In genomic region chr1:51325878-51326755, GRCh38 we compare ENCODE assay signal across 1 cellular context.
TF ChIP-seq lines count a peak whose summit lies in the region.

No MANE protein-coding gene starts in this region.

TF ChIP-seq in K562, 482 proteins besides CTCF, POLR2A, EP300 and RAD21 (continued from another document and continues in another):
- TF ChIP-seq, protein P1, sequence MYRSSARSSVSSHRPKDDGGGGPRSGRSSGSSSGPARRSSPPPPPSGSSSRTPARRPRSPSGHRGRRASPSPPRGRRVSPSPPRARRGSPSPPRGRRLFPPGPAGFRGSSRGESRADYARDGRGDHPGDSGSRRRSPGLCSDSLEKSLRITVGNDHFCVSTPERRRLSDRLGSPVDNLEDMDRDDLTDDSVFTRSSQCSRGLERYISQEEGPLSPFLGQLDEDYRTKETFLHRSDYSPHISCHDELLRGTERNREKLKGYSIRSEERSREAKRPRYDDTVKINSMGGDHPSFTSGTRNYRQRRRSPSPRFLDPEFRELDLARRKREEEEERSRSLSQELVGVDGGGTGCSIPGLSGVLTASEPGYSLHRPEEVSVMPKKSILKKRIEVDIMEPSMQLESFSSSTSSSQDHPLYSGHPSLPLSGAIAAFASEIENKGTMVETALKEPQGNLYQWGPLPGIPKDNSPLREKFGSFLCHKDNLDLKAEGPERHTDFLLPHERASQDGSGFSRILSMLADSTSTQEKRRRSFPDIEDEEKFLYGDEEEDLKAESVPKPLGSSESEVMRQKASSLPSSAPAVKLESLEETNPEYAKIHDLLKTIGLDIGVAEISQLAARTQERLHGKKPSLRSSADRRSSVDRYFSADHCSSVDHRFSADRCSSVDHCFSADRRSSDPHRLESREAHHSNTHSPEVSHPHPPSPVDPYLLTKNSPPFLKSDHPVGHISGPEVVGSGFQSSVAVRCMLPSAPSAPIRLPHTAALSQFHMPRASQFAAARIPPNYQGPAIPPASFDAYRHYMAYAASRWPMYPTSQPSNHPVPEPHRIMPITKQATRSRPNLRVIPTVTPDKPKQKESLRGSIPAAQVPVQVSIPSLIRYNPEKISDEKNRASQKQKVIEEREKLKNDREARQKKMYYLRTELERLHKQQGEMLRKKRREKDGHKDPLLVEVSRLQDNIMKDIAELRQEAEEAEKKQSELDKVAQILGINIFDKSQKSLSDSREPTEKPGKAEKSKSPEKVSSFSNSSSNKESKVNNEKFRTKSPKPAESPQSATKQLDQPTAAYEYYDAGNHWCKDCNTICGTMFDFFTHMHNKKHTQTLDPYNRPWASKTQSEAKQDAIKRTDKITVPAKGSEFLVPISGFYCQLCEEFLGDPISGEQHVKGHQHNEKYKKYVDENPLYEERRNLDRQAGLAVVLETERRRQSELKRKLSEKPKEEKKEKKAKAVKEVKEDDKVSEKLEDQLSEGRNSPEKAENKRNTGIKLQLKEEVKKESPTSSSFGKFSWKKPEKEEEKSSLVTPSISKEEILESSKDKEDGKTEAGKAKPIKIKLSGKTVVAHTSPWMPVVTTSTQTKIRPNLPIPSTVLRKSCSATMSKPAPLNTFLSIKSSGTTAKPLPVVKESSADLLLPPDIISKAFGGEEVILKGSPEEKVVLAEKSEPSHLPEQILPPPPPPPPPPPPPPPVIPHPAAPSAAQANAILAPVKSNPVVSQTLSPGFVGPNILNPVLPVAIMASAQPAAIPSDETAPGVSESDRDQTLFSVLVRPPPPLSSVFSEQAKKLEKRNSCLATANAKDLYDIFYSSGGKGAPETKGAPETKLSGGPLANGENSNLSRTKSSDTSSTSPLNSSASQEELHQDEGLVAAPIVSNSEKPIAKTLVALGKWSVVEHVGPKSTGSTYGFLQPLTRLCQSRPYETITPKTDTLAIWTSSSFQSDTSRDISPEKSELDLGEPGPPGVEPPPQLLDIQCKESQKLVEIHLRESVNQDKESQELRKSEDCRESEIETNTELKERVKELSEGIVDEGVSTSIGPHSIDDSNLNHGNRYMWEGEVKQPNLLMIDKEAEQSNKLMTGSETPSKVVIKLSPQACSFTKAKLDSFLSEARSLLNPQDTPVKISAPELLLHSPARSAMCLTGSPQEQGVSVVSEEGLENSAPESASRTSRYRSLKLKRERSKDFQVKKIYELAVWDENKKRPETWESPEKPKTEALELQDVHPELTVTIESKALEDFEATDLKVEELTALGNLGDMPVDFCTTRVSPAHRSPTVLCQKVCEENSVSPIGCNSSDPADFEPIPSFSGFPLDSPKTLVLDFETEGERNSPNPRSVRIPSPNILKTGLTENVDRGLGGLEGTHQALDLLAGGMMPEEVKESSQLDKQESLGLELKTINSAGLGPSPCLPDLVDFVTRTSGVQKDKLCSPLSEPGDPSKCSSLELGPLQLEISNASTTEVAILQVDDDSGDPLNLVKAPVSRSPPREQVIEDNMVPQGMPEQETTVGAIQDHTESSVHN (IDR thresholded peaks at IDR 0.05; ENCODE audit: borderline replicate concordance in 1 of 2, low read depth in 1 of 2): no peak
- TF ChIP-seq ZKSCAN3 (CRISPR knock-in tag; IDR thresholded peaks at IDR 0.05) (no peak), ETS2 (tag; IDR thresholded peaks at IDR 0.05; ENCODE audit: borderline replicate concordance, poor library complexity, severe bottlenecking) (no peak), ATF1 (CRISPR knock-in tag; IDR thresholded peaks at IDR 0.05) (no peak), ATF1 (tag; IDR thresholded peaks at IDR 0.05) (no peak), SNAPC5 (CRISPR knock-in tag; IDR thresholded peaks at IDR 0.05) (no peak), SLC30A9 (CRISPR knock-in tag; IDR thresholded peaks at IDR 0.05) (no peak), ZNF609 (CRISPR knock-in tag; IDR thresholded peaks at IDR 0.05; ENCODE audit: borderline replicate concordance) (no peak), ZNF146 (CRISPR knock-in tag; IDR thresholded peaks at IDR 0.05; ENCODE audit: unreplicated experiment) (no peak), HSF4 (CRISPR knock-in tag; IDR thresholded peaks at IDR 0.05; ENCODE audit: borderline replicate concordance) (no peak), LEF1 (IDR thresholded peaks at IDR 0.05) (no peak), ZNF232 (CRISPR knock-in tag; IDR thresholded peaks at IDR 0.05) (no peak), NONO (IDR thresholded peaks at IDR 0.05; ENCODE audit: low read depth in 2 of 2, low read length in 1 of 2) (no peak), NBN (IDR thresholded peaks at IDR 0.05; ENCODE audit: low read depth) (no peak), REST (CRISPR knock-in tag; IDR thresholded peaks at IDR 0.05; ENCODE audit: low read depth) (peak; percentile 55; the same call in 1 of the 2 replicates), JUNB (CRISPR knock-in tag; conservative IDR thresholded peaks at IDR 0.05) (no peak), SRF (CRISPR knock-in tag; IDR thresholded peaks at IDR 0.05) (no peak), ZNF740 (CRISPR knock-in tag; IDR thresholded peaks at IDR 0.05) (no peak), ZNF740 (tag; IDR thresholded peaks at IDR 0.05) (no peak), MAFF (IDR thresholded peaks at IDR 0.05; ENCODE audit: low read length) (no peak), HNRNPLL (IDR thresholded peaks at IDR 0.05; ENCODE audit: low read depth, low read length, poor library complexity, severe bottlenecking) (no peak), TARDBP (IDR thresholded peaks at IDR 0.05) (no peak), FOS (IDR thresholded peaks at IDR 0.05; ENCODE audit: extremely low read depth, insufficient read length) (no peak), THAP12 (CRISPR knock-in tag; IDR thresholded peaks at IDR 0.05) (no peak), ZNF644 (tag; IDR thresholded peaks at IDR 0.05; ENCODE audit: low read depth) (no peak), POLR2H (tag; IDR thresholded peaks at IDR 0.05; ENCODE audit: low read depth) (no peak), ZNF583 (CRISPR knock-in tag; IDR thresholded peaks at IDR 0.05) (no peak)
- TF ChIP-seq, protein P2, sequence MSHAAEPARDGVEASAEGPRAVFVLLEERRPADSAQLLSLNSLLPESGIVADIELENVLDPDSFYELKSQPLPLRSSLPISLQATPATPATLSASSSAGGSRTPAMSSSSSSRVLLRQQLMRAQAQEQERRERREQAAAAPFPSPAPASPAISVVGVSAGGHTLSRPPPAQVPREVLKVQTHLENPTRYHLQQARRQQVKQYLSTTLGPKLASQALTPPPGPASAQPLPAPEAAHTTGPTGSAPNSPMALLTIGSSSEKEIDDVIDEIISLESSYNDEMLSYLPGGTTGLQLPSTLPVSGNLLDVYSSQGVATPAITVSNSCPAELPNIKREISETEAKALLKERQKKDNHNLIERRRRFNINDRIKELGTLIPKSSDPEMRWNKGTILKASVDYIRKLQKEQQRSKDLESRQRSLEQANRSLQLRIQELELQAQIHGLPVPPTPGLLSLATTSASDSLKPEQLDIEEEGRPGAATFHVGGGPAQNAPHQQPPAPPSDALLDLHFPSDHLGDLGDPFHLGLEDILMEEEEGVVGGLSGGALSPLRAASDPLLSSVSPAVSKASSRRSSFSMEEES (CRISPR knock-in tag; IDR thresholded peaks at IDR 0.05): no peak
- TF ChIP-seq, protein P3, sequence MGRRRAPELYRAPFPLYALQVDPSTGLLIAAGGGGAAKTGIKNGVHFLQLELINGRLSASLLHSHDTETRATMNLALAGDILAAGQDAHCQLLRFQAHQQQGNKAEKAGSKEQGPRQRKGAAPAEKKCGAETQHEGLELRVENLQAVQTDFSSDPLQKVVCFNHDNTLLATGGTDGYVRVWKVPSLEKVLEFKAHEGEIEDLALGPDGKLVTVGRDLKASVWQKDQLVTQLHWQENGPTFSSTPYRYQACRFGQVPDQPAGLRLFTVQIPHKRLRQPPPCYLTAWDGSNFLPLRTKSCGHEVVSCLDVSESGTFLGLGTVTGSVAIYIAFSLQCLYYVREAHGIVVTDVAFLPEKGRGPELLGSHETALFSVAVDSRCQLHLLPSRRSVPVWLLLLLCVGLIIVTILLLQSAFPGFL (CRISPR knock-in tag; IDR thresholded peaks at IDR 0.05): no peak
- TF ChIP-seq, protein P4, sequence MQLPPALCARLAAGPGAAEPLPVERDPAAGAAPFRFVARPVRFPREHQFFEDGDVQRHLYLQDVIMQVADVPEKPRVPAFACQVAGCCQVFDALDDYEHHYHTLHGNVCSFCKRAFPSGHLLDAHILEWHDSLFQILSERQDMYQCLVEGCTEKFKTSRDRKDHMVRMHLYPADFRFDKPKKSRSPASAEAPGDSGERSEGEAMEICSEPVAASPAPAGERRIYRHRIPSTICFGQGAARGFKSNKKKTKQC (CRISPR knock-in tag; IDR thresholded peaks at IDR 0.05): no peak
- TF ChIP-seq, protein P5, sequence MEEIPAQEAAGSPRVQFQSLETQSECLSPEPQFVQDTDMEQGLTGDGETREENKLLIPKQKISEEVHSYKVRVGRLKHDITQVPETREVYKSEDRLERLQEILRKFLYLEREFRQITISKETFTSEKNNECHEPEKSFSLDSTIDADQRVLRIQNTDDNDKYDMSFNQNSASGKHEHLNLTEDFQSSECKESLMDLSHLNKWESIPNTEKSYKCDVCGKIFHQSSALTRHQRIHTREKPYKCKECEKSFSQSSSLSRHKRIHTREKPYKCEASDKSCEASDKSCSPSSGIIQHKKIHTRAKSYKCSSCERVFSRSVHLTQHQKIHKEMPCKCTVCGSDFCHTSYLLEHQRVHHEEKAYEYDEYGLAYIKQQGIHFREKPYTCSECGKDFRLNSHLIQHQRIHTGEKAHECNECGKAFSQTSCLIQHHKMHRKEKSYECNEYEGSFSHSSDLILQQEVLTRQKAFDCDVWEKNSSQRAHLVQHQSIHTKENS (CRISPR knock-in tag; IDR thresholded peaks at IDR 0.05): no peak
